ENCODE assay signal across 23 cellular contexts in genomic region chr2:8550932-8551621, GRCh38.
DNase-seq lines count a peak whose midpoint lies in the region; ATAC-seq, FAIRE-seq and TF ChIP-seq lines count a peak whose summit lies in the region.
"Had no signal": no experiment of that assay in that cellular context is flagged by ENCODE, and none has a peak within 500 bp of the region (broad histone marks: within the 10 kb centered on the region; RNA-seq: fewer than 3 reads in every experiment).

No MANE protein-coding gene starts in this region.

- H3K4me2 ChIP-seq in neuronal stem cell (ENCODE audit: insufficient read depth, low read length, poor library complexity, severe bottlenecking) (no peak overlapping the region), smooth muscle cell (no peak overlapping the region)
- H3K4me2 ChIP-seq: neural progenitor cell had no signal

- H3K36me3 Mint-ChIP-seq in activated T-helper 17 cell treated with anti-CD3 and anti-CD28 coated beads, Interleukin-2, amount 50 U/mL, for 72 hours (ENCODE audit: low read depth): no peaks in the 10 kb centered on the region
- H3K36me3 Mint-ChIP-seq: IgD-negative memory B cell had no signal

- no peak overlapping the region for H4K8ac ChIP-seq in neuronal stem cell (ENCODE audit: low read depth, low read length)

- no peaks in the 10 kb centered on the region for H3K27me3 Mint-ChIP-seq in activated T-helper 17 cell treated with anti-CD3 and anti-CD28 coated beads, Interleukin-2, amount 50 U/mL, for 72 hours
- H3K27me3 Mint-ChIP-seq: activated T-cell treated with anti-CD3 and anti-CD28 coated beads, Interleukin-2, amount 50 U/mL, for 24 hours had no signal

- H3K36me3 ChIP-seq in left ventricle myocardium inferior (no peaks in the 10 kb centered on the region), neuronal stem cell (replicated peaks in 1 of 2; ENCODE audit: control insufficient read depth in 2 of 2, insufficient read depth in 2 of 2, low read length in 2 of 2) (no peaks in the 10 kb centered on the region), uterus (no peaks in the 10 kb centered on the region), smooth muscle cell (ENCODE audit: low read depth) (no peaks in the 10 kb centered on the region)
- H3K36me3 ChIP-seq: neural progenitor cell, suprapubic skin had no signal

- intact Hi-C loops in cardiac septum (cut with DNase I): no loop called here
- intact Hi-C loops in left ventricle myocardium inferior (cut with micrococcal nuclease): no loop called here
- intact Hi-C loops in uterus (cut with DNase I; ENCODE audit: low total_unique reads): no loop called here

- no peaks in the 10 kb centered on the region for H3F3A ChIP-seq in smooth muscle cell (ENCODE audit: low read depth)

- no peak for ATAC-seq in activated T-helper 17 cell treated with anti-CD3 and anti-CD28 coated beads, Interleukin-2, amount 50 U/mL, for 72 hours (replicated peaks)
- ATAC-seq: left colon had no signal

- H3K27me3 ChIP-seq in left ventricle myocardium inferior (ENCODE audit: low read depth) (no peaks in the 10 kb centered on the region), neuronal stem cell (ENCODE audit: control insufficient read depth in 3 of 3, insufficient read depth in 3 of 3, low read depth in 1 of 3, low read length in 3 of 3) (peaks cover 0 to 2% (median 0%) of the 10 kb centered on the region in 3 experiments), uterus (no peaks in the 10 kb centered on the region), smooth muscle cell (ENCODE audit: low read depth) (no peaks in the 10 kb centered on the region)
- H3K27me3 ChIP-seq: neural progenitor cell, suprapubic skin had no signal

- H2BK5ac ChIP-seq in neuronal stem cell (ENCODE audit: low read length): no peak overlapping the region

- peak overlapping the region; percentile 2 for H3K27ac Mint-ChIP-seq in activated T-helper 17 cell treated with anti-CD3 and anti-CD28 coated beads, Interleukin-2, amount 50 U/mL, for 72 hours
- H3K27ac Mint-ChIP-seq: T-helper 1 cell treated with Interleukin-12 subunit alpha and Interleukin-12 subunit beta and Interleukin-4 antibody, amounts not matched to agents 30 μg/mL and 1 μg/mL, for 36 hours had no signal

- H3K4me3 Mint-ChIP-seq in activated T-helper 17 cell treated with anti-CD3 and anti-CD28 coated beads, Interleukin-2, amount 50 U/mL, for 72 hours: no peak overlapping the region
- H3K4me3 Mint-ChIP-seq: activated T-cell treated with anti-CD3 and anti-CD28 coated beads, Interleukin-2, amount 50 U/mL, for 24 hours; neural progenitor cell; T-helper 1 cell treated with Interleukin-12 subunit alpha and Interleukin-12 subunit beta and Interleukin-4 antibody, amounts not matched to agents 30 μg/mL and 1 μg/mL, for 36 hours had no signal

- H2BK15ac ChIP-seq in neuronal stem cell (ENCODE audit: low read length): peak overlapping the region; percentile 28

- H3K9me3 ChIP-seq in left ventricle myocardium inferior (replicated peaks): peaks cover 3% of the 10 kb centered on the region
- peaks cover 0 to 4% of the 10 kb centered on the region in 2 donors for H3K9me3 ChIP-seq in neuronal stem cell (replicated peaks in 1 of 2; ENCODE audit: control insufficient read depth in 2 of 2, insufficient read depth in 1 of 2, low read depth in 1 of 2, low read length in 2 of 2)
- no peaks in the 10 kb centered on the region for H3K9me3 ChIP-seq in uterus
- H3K9me3 ChIP-seq in smooth muscle cell (replicated peaks; ENCODE audit: low read depth): no peaks in the 10 kb centered on the region
- H3K9me3 ChIP-seq: suprapubic skin had no signal

- H2AK5ac ChIP-seq in neuronal stem cell (ENCODE audit: low read depth, low read length): no peak overlapping the region

- H3K4me3 ChIP-seq in left ventricle myocardium inferior: no peak overlapping the region
- H3K4me3 ChIP-seq in neuronal stem cell (ENCODE audit: low read length in 2 of 2): no peak overlapping the region
- H3K4me3 ChIP-seq in uterus: no peak overlapping the region
- H3K4me3 ChIP-seq in smooth muscle cell: no peak overlapping the region
- H3K4me3 ChIP-seq: coronary artery, neural progenitor cell, suprapubic skin had no signal

- H3K4me1 ChIP-seq in left ventricle myocardium inferior (peaks cover under 1% of the 10 kb centered on the region), neuronal stem cell (ENCODE audit: control insufficient read depth in 2 of 2, insufficient read depth in 1 of 2, low read depth in 1 of 2, low read length in 2 of 2) (peaks cover 0 to 6% of the 10 kb centered on the region in 2 donors), uterus (no peaks in the 10 kb centered on the region), smooth muscle cell (ENCODE audit: low read depth) (no peaks in the 10 kb centered on the region)
- H3K4me1 ChIP-seq: neural progenitor cell, suprapubic skin had no signal

- no peak for FAIRE-seq in urothelium cell line (lab: Jason Lieb, UNC)
- FAIRE-seq: H1 had no signal

- H2BK120ac ChIP-seq in neuronal stem cell (ENCODE audit: low read depth, low read length): no peak overlapping the region

- H4K20me1 ChIP-seq in smooth muscle cell (ENCODE audit: low read depth): no peaks in the 10 kb centered on the region

- H3K27ac ChIP-seq in left ventricle myocardium inferior (replicated peaks): no peak overlapping the region
- no peak overlapping the region for H3K27ac ChIP-seq in neuronal stem cell (replicated peaks; ENCODE audit: low read length)
- no peak overlapping the region for H3K27ac ChIP-seq in uterus
- no peak overlapping the region for H3K27ac ChIP-seq in smooth muscle cell (ENCODE audit: low read depth)
- H3K27ac ChIP-seq: coronary artery, neural progenitor cell, suprapubic skin had no signal

- no peak overlapping the region for H2AFZ ChIP-seq in neuronal stem cell (ENCODE audit: low read length)
- no peak overlapping the region for H2AFZ ChIP-seq in smooth muscle cell (ENCODE audit: low read depth)
- H2AFZ ChIP-seq: neural progenitor cell had no signal

- H3K9ac ChIP-seq in neuronal stem cell (ENCODE audit: low read depth, low read length, poor library complexity) (no peak overlapping the region), smooth muscle cell (ENCODE audit: low read depth) (no peak overlapping the region)
- H3K9ac ChIP-seq: neural progenitor cell had no signal

- peaks cover 22% of the 10 kb centered on the region for H3K4me1 Mint-ChIP-seq in activated T-helper 17 cell treated with anti-CD3 and anti-CD28 coated beads, Interleukin-2, amount 50 U/mL, for 72 hours

- no peak for TF ChIP-seq POLR2A in uterus (IDR thresholded peaks at IDR 0.05)

- H3K9me3 Mint-ChIP-seq in activated T-helper 17 cell treated with anti-CD3 and anti-CD28 coated beads, Interleukin-2, amount 50 U/mL, for 72 hours: no peaks in the 10 kb centered on the region
- H3K9me3 Mint-ChIP-seq: IgD-negative memory B cell had no signal

- no peak overlapping the region for H2BK12ac ChIP-seq in neuronal stem cell (ENCODE audit: low read length)

- DNase-seq in cardiac septum (ENCODE audit: low spot score): peak; percentile 39
- DNase-seq in left ventricle myocardium inferior: no peak
- DNase-seq in neuronal stem cell (ENCODE audit: low spot score): no peak
- peak; percentile 7 to 10 for DNase-seq in uterus
- DNase-seq in urothelium cell line (ENCODE audit: low spot score): no peak
- no peak for DNase-seq in islet precursor cell
- no peak for DNase-seq in smooth muscle cell (lab: John Stamatoyannopoulos, UW; ENCODE audit: unreplicated experiment)
- DNase-seq: activated naive CD4-positive, alpha-beta T cell treated with anti-CD3 and anti-CD28 coated beads, Interleukin-2, amount 50 U/mL, for 16 hours; activated T-cell treated with anti-CD3 and anti-CD28 coated beads, Interleukin-2, amount 50 U/mL, for 24 hours; glutamatergic neuron; MM.1S; NCI-H1436; NCI-H69; OCI-M1; SHP77 treated with DMSO at 0.1 percent for 48 hours had no signal

- no peak overlapping the region for H3K23ac ChIP-seq in neuronal stem cell (ENCODE audit: low read depth, low read length, poor library complexity)

- H3K14ac ChIP-seq in neuronal stem cell (ENCODE audit: low read length): no peak overlapping the region

- whole genome bisulfite sequencing in neuronal stem cell (ENCODE audit: extremely low coverage in 2 of 2, insufficient read length in 2 of 2, insufficient replicate concordance in 1 of 2), 2 donors: no CpG with 5 or more reads among the region's 14 CpGs
- 90% methylated on average over 14 of the region's 14 CpGs for WGBS in smooth muscle cell (ENCODE audit: low lambda C conversion rate)

- no peaks in the 10 kb centered on the region for H3K79me1 ChIP-seq in neuronal stem cell (ENCODE audit: low read depth, low read length)

- no peak overlapping the region for H3K4ac ChIP-seq in neuronal stem cell (ENCODE audit: low read length)

- H4K91ac ChIP-seq in neuronal stem cell (ENCODE audit: low read depth, low read length, poor library complexity): no peak overlapping the region

- no peaks in the 10 kb centered on the region for H3K79me2 ChIP-seq in smooth muscle cell (ENCODE audit: low read depth)

- TF ChIP-seq CTCF in left ventricle myocardium inferior (IDR thresholded peaks at IDR 0.05; ENCODE audit: borderline replicate concordance) (no peak), uterus (IDR thresholded peaks at IDR 0.05) (no peak), smooth muscle cell (IDR thresholded peaks at IDR 0.05; ENCODE audit: borderline replicate concordance, insufficient read depth, poor library complexity, severe bottlenecking) (no peak)

- H3K18ac ChIP-seq in neuronal stem cell (ENCODE audit: low read length): peak overlapping the region; percentile 63

Comparison
In these comparisons a context has a peak if more than half of its experiments do, and no peak if none do; other contexts are left out.
1. DNase-seq: peak in cardiac septum (single experiment) and uterus (2 of 2); none in left ventricle myocardium inferior (single experiment), neuronal stem cell (single experiment), urothelium cell line (single experiment), islet precursor cell (single experiment) and smooth muscle cell (single experiment).